In genomic region chr4:87025614-87026041, GRCh38 we compare ENCODE assay signal across 10 cellular contexts.
DNase-seq lines count a peak whose midpoint lies in the region; ATAC-seq lines count a peak whose summit lies in the region.
"Had no signal": no experiment of that assay in that cellular context is flagged by ENCODE, and none has a peak within 500 bp of the region (broad histone marks: within the 10 kb centered on the region; RNA-seq: fewer than 3 reads in every experiment).

No MANE protein-coding gene starts in this region.

- CTCF ChIA-PET in activated naive CD4-positive, alpha-beta T cell treated with anti-CD3 and anti-CD28 coated beads for 36 hours (lab: Charles Lee) = no interaction called here

- peaks cover 82 to 100% (median 97%) of the 10 kb centered on the region in 11 experiments for H4K20me1 ChIP-seq in BLaER1 treated with 17β-estradiol and CSF1 and Interleukin-3, amounts not matched to agents 10 nM and 100 nM

- intact Hi-C loops in activated naive CD4-positive, alpha-beta T cell treated with anti-CD3 and anti-CD28 coated beads for 36 hours (cut with micrococcal nuclease) = no loop called here

- peaks cover 61 to 96% (median 84%) of the 10 kb centered on the region in 10 experiments for H3K4me1 ChIP-seq in BLaER1 treated with 17β-estradiol and CSF1 and Interleukin-3, amounts not matched to agents 10 nM and 100 nM

- peaks cover 50% of the 10 kb centered on the region for H3K4me1 Mint-ChIP-seq in activated naive CD4-positive, alpha-beta T cell treated with anti-CD3 and anti-CD28 coated beads for 36 hours (ENCODE audit: low read depth)

- peaks cover 6 to 61% (median 23%) of the 10 kb centered on the region in 11 experiments; a peak in 14 of 22 replicates for H3K36me3 ChIP-seq in BLaER1 treated with 17β-estradiol and CSF1 and Interleukin-3, amounts not matched to agents 10 nM and 100 nM

- peak overlapping the region; percentile 56 to 85 (median 71) for H3K4me2 ChIP-seq in BLaER1 treated with 17β-estradiol and CSF1 and Interleukin-3, amounts not matched to agents 10 nM and 100 nM

- H3K27ac Mint-ChIP-seq in activated naive CD4-positive, alpha-beta T cell treated with anti-CD3 and anti-CD28 coated beads for 36 hours = no peak overlapping the region
- H3K27ac Mint-ChIP-seq: activated T-cell treated with anti-CD3 and anti-CD28 coated beads, Interleukin-2, amount 50 U/mL, for 24 hours had no signal

- no peaks in the 10 kb centered on the region for H3K9me3 Mint-ChIP-seq in activated naive CD4-positive, alpha-beta T cell treated with anti-CD3 and anti-CD28 coated beads for 36 hours
- H3K9me3 Mint-ChIP-seq: activated T-cell treated with anti-CD3 and anti-CD28 coated beads, Interleukin-2, amount 50 U/mL, for 24 hours had no signal

- H3K27ac ChIP-seq in BLaER1 treated with 17β-estradiol and CSF1 and Interleukin-3, amounts not matched to agents 10 nM and 100 nM = no peak overlapping the region

- H3K4me3 Mint-ChIP-seq in activated naive CD4-positive, alpha-beta T cell treated with anti-CD3 and anti-CD28 coated beads for 36 hours = no peak overlapping the region
- H3K4me3 Mint-ChIP-seq: activated T-cell treated with anti-CD3 and anti-CD28 coated beads, Interleukin-2, amount 50 U/mL, for 24 hours had no signal

- H3K4me3 ChIP-seq in BLaER1 treated with 17β-estradiol and CSF1 and Interleukin-3, amounts not matched to agents 10 nM and 100 nM = no peak overlapping the region

- ATAC-seq in GM19397 (IDR thresholded peaks at IDR 0.05; ENCODE audit: unreplicated experiment) (peak; percentile 85), HG03135 (IDR thresholded peaks at IDR 0.05; ENCODE audit: unreplicated experiment) (peak; percentile 45)

- no peaks in the 10 kb centered on the region for H3K27me3 Mint-ChIP-seq in activated naive CD4-positive, alpha-beta T cell treated with anti-CD3 and anti-CD28 coated beads for 36 hours (ENCODE audit: low read depth)
- H3K27me3 Mint-ChIP-seq: activated T-cell treated with anti-CD3 and anti-CD28 coated beads, Interleukin-2, amount 50 U/mL, for 24 hours had no signal

- DNase-seq in glomerular visceral epithelial cell (ENCODE audit: extremely low spot score) (peak; percentile 69), NCI-H1105 (lab: John Stamatoyannopoulos, UW) (no peak), germinal center (ENCODE audit: low spot score) (no peak), islet precursor cell (no peak)
- no peak for DNase-seq in activated naive CD4-positive, alpha-beta T cell treated with anti-CD3 and anti-CD28 coated beads for 36 hours
- DNase-seq: activated T-cell treated with anti-CD3 and anti-CD28 coated beads, Interleukin-2, amount 50 U/mL, for 24 hours; Right ventricle myocardium superior had no signal

- H3K36me3 Mint-ChIP-seq in activated naive CD4-positive, alpha-beta T cell treated with anti-CD3 and anti-CD28 coated beads for 36 hours (ENCODE audit: low read depth) = peaks cover 5% of the 10 kb centered on the region

- H3K9ac ChIP-seq in BLaER1 treated with 17β-estradiol and CSF1 and Interleukin-3, amounts not matched to agents 10 nM and 100 nM = no peak overlapping the region

- H3K27me3 ChIP-seq in BLaER1 treated with 17β-estradiol and CSF1 and Interleukin-3, amounts not matched to agents 10 nM and 100 nM = no peaks in the 10 kb centered on the region

- H3K9me3 ChIP-seq in BLaER1 treated with 17β-estradiol and CSF1 and Interleukin-3, amounts not matched to agents 10 nM and 100 nM (replicated peaks in 1 of 11) = no peaks in the 10 kb centered on the region
